ENCODE assay signal across 7 cellular contexts in genomic region chr11:85826096-85826855, GRCh38. TPM values are rescaled to one million over a fixed set of nuclear protein-coding genes. Genes with fewer than 3 reads are reported as not detected.
DNase-seq lines count a peak whose midpoint lies in the region; ATAC-seq and TF ChIP-seq lines count a peak whose summit lies in the region.

No MANE protein-coding gene starts in this region.

- TF ChIP-seq CTCF in GM06990 (IDR thresholded peaks at IDR 0.05; ENCODE audit: insufficient read depth, low read length, poor library complexity, severe bottlenecking) (peak; percentile 52), epithelial cell of proximal tubule (conservative IDR thresholded peaks at IDR 0.05; ENCODE audit: low read depth, low read length) (peak; percentile 67)

- ATAC-seq in HG02759 (IDR thresholded peaks at IDR 0.05; ENCODE audit: unreplicated experiment) (peak; percentile 65), SK-N-SH treated with all-trans-retinoic acid at 6 μM for 48 hours (peak; percentile 69), GM19035 (IDR thresholded peaks at IDR 0.05; ENCODE audit: unreplicated experiment) (no peak)

- no peaks in the 10 kb centered on the region; the same call in none of the 2 replicates for H3K27me3 ChIP-seq in GM06990 (replicated peaks; ENCODE audit: control insufficient read depth, insufficient read depth, low read length)

- DNase-seq in GM06990 (ENCODE audit: extremely low read depth, insufficient read length) (no peak), epithelial cell of proximal tubule (ENCODE audit: low read depth) (no peak), occipital lobe (lab: John Stamatoyannopoulos, UW) (peak; percentile 4), NOMO-1 (lab: John Stamatoyannopoulos, UW; ENCODE audit: unreplicated experiment in 2 of 2) (no peak)

- H3K4me3 ChIP-seq in GM06990 (replicated peaks; ENCODE audit: low read depth, low read length) = no peak overlapping the region
- no peak overlapping the region for H3K4me3 ChIP-seq in epithelial cell of proximal tubule (ENCODE audit: low read depth, low read length)

- no peaks in the 10 kb centered on the region for H3K36me3 ChIP-seq in GM06990 (ENCODE audit: control insufficient read depth, insufficient read depth, low read length)

TF ChIP-seq in SK-N-SH treated with all-trans-retinoic acid at 6 μM for 48 hours, 23 proteins besides CTCF, POLR2A, EP300 and RAD21:
- no peak for TF ChIP-seq ZNF8 (CRISPR knock-in tag; IDR thresholded peaks at IDR 0.05)
- TF ChIP-seq PATZ1 (CRISPR knock-in tag; IDR thresholded peaks at IDR 0.05; ENCODE audit: borderline replicate concordance) = no peak
- no peak for TF ChIP-seq ZNF70 (CRISPR knock-in tag; IDR thresholded peaks at IDR 0.05)
- no peak for TF ChIP-seq ARNTL (CRISPR knock-in tag; IDR thresholded peaks at IDR 0.05; ENCODE audit: borderline replicate concordance, low read depth)
- TF ChIP-seq BACH2 (CRISPR knock-in tag; IDR thresholded peaks at IDR 0.05; ENCODE audit: borderline replicate concordance) = no peak
- TF ChIP-seq CSRNP3 (CRISPR knock-in tag; IDR thresholded peaks at IDR 0.05) = no peak
- no peak for TF ChIP-seq POU6F1 (CRISPR knock-in tag; IDR thresholded peaks at IDR 0.05; ENCODE audit: borderline replicate concordance, low read depth)
- no peak for TF ChIP-seq ZNF565 (CRISPR knock-in tag; conservative IDR thresholded peaks at IDR 0.05; ENCODE audit: low read depth)
TF ChIP-seq in SK-N-SH treated with all-trans-retinoic acid at 6 μM for 48 hours: peak in this region for 0.

RNA-seq across cellular contexts. Expression of gene SYTL2, which starts 15.3 kb away (rescaled TPM):
- total RNA-seq in epithelial cell of proximal tubule (5.6 and 25.7 TPM in 2 replicates), occipital lobe (7.0 TPM)

RNA-seq across cellular contexts. Expression of gene CCDC83, which starts 28.9 kb away (rescaled TPM):
- total RNA-seq in epithelial cell of proximal tubule (not detected in 2 replicates), occipital lobe (not detected)
